ENCODE assay signal across 8 cellular contexts in the genomic region with DNA sequence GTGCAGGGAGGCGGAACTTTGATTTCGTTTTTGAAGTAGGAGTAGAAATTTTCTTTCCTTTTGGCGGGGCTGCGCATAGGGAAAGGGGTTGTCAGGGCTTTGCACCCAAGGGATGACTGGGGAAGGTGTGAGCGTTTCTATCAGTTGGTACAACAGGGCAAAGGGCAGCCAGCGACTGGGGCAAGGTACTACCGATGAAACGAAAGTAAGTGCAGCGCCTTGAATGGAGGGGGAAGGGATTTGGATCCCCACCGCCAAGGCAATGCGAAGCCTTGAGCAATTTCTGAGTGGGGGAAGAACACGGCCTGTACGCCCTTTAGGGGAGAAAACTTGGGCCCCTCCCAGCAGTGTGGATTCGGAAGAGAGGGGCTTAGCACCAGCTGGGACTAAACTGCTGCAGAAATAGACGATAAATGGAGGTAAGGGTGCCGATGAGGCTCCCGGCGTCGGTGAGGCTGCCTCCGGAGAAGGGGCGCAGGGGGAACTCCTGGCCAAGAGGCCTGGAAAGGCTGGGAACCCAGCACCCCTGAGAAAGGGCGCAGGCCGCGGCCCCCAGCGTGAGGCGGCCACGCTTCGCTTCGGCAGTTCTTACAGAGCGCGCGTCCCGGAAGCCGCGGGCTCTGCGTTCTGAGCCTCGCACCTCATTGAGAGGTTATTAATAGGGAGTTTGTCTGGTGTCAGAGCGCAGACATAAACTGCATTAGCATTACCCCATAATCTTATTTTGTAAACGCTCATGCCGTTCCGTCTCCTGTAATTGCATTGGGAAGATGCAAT. TPM values are rescaled to one million over a fixed set of nuclear protein-coding genes. Genes with fewer than 3 reads are reported as not detected.
DNase-seq lines count a peak whose midpoint lies in the region; ATAC-seq lines count a peak whose summit lies in the region.

No MANE protein-coding gene starts in this region.

- peaks cover 16% of the 10 kb centered on the region for H3K4me1 Mint-ChIP-seq in activated T-helper 17 cell treated with anti-CD3 and anti-CD28 coated beads, Interleukin-2, amount 50 U/mL, for 72 hours

- peaks cover 4% of the 10 kb centered on the region for H3K4me1 ChIP-seq in iPS-18a (ENCODE audit: control insufficient read depth, low read depth, low read length)

- no peaks in the 10 kb centered on the region for H3K36me3 Mint-ChIP-seq in activated T-helper 17 cell treated with anti-CD3 and anti-CD28 coated beads, Interleukin-2, amount 50 U/mL, for 72 hours (ENCODE audit: low read depth)

- H3K27me3 Mint-ChIP-seq in activated T-helper 17 cell treated with anti-CD3 and anti-CD28 coated beads, Interleukin-2, amount 50 U/mL, for 72 hours, result peaks cover 41% of the 10 kb centered on the region

- no peaks in the 10 kb centered on the region for H3K36me3 ChIP-seq in iPS-18a (ENCODE audit: control insufficient read depth, low read depth, low read length)

- no peaks in the 10 kb centered on the region for H3K9me3 ChIP-seq in iPS-18a (ENCODE audit: control insufficient read depth, low read depth, low read length)

- peak; percentile 33 for DNase-seq in activated gamma-delta T cell treated with Interleukin-2 at 50 U/mL for 16 hours
- DNase-seq in activated gamma-delta T cell (lab: John Stamatoyannopoulos, UW), result no peak
- peak; percentile 34 to 38 for DNase-seq in stimulated activated CD4-positive, alpha-beta T cell treated with anti-CD3 and anti-CD28 coated beads, Interleukin-4, amount 100 ng/mL, for 4 hours
- DNase-seq in D341Med (ENCODE audit: low spot score), result no peak
- no peak for DNase-seq in NCI-H1105 (lab: John Stamatoyannopoulos, UW)

- peaks cover 99% of the 10 kb centered on the region for H3K27me3 ChIP-seq in iPS-18a (ENCODE audit: control insufficient read depth, insufficient read depth, low read length)

- no peak overlapping the region for H3K27ac ChIP-seq in iPS-18a (ENCODE audit: low read length)

- no peaks in the 10 kb centered on the region for H3K9me3 Mint-ChIP-seq in activated T-helper 17 cell treated with anti-CD3 and anti-CD28 coated beads, Interleukin-2, amount 50 U/mL, for 72 hours

- H3K4me3 ChIP-seq in iPS-18a (ENCODE audit: low read length), result peak overlapping the region; percentile 50

- peak; percentile 86 for ATAC-seq in activated T-helper 17 cell treated with anti-CD3 and anti-CD28 coated beads, Interleukin-2, amount 50 U/mL, for 72 hours (replicated peaks)
- no peak for ATAC-seq in GM19467 (IDR thresholded peaks at IDR 0.05; ENCODE audit: unreplicated experiment)

- peak overlapping the region; percentile 96 for H3K4me3 Mint-ChIP-seq in activated T-helper 17 cell treated with anti-CD3 and anti-CD28 coated beads, Interleukin-2, amount 50 U/mL, for 72 hours

- H3K27ac Mint-ChIP-seq in activated T-helper 17 cell treated with anti-CD3 and anti-CD28 coated beads, Interleukin-2, amount 50 U/mL, for 72 hours, result peak overlapping the region; percentile 86

- no peak overlapping the region for H3K9ac ChIP-seq in iPS-18a (ENCODE audit: low read length)

RNA-seq across cellular contexts. Expression of a gene that starts 10.0 kb away (rescaled TPM):
- not detected for total RNA-seq in activated T-helper 17 cell treated with anti-CD3 and anti-CD28 coated beads, Interleukin-2, amount 50 U/mL, for 72 hours

RNA-seq across cellular contexts. Expression of a gene that starts 59.3 kb away (rescaled TPM):
- total RNA-seq in activated T-helper 17 cell treated with anti-CD3 and anti-CD28 coated beads, Interleukin-2, amount 50 U/mL, for 72 hours, result under 1 TPM; 0.45 to 0.71 TPM

Comparison
In these comparisons a context has a peak if more than half of its experiments do, and no peak if none do; other contexts are left out.
1. DNase-seq: peak in activated gamma-delta T cell treated with Interleukin-2 at 50 U/mL for 16 hours (single experiment) and stimulated activated CD4-positive, alpha-beta T cell treated with anti-CD3 and anti-CD28 coated beads, Interleukin-4, amount 100 ng/mL, for 4 hours (2 of 2); none in activated gamma-delta T cell (single experiment), D341Med (single experiment) and NCI-H1105 (single experiment).